Comparison of ENCODE assay signal across 21 cellular contexts in genomic region chr11:35105319-35106063, GRCh38. TPM values are rescaled to one million over a fixed set of nuclear protein-coding genes. Genes with fewer than 3 reads are reported as not detected.
DNase-seq lines count a peak whose midpoint lies in the region; ATAC-seq and TF ChIP-seq lines count a peak whose summit lies in the region.
"Had no signal": no experiment of that assay in that cellular context is flagged by ENCODE, and none has a peak within 500 bp of the region (broad histone marks: within the 10 kb centered on the region; RNA-seq: fewer than 3 reads in every experiment).

No MANE protein-coding gene starts in this region.

- H3K9me3 Mint-ChIP-seq in CD4-positive, CD25-positive, alpha-beta regulatory T cell = peaks cover 0 to 1% (median 0%) of the 10 kb centered on the region in 7 donors
- H3K9me3 Mint-ChIP-seq in effector memory CD8-positive, alpha-beta T cell = no peaks in the 10 kb centered on the region
- no peaks in the 10 kb centered on the region for H3K9me3 Mint-ChIP-seq in naive B cell
- H3K9me3 Mint-ChIP-seq in activated T-helper 17 cell treated with anti-CD3 and anti-CD28 coated beads, Interleukin-2, amount 50 U/mL, for 72 hours = no peaks in the 10 kb centered on the region
- H3K9me3 Mint-ChIP-seq in activated naive CD8-positive, alpha-beta T cell treated with anti-CD3 and anti-CD28 coated beads, Interleukin-2, amount 50 U/mL, for 24 hours = peaks cover 6% of the 10 kb centered on the region
- H3K9me3 Mint-ChIP-seq: memory B cell; T-helper 2 cell treated with Interferon-gamma antibody and Interleukin-4, amounts not matched to agents 5 μg/mL and 100 μg/mL, for 36 hours had no signal

- H3K4me1 ChIP-seq in CD4-positive, CD25-positive, alpha-beta regulatory T cell (ENCODE audit: control insufficient read depth, insufficient read depth, low read length, poor library complexity, severe bottlenecking) = peaks cover 18% of the 10 kb centered on the region
- no peaks in the 10 kb centered on the region for H3K4me1 ChIP-seq in colonic mucosa

- no peaks in the 10 kb centered on the region for H3K27me3 Mint-ChIP-seq in CD4-positive, CD25-positive, alpha-beta regulatory T cell
- no peaks in the 10 kb centered on the region for H3K27me3 Mint-ChIP-seq in effector memory CD8-positive, alpha-beta T cell
- H3K27me3 Mint-ChIP-seq in naive B cell = no peaks in the 10 kb centered on the region
- H3K27me3 Mint-ChIP-seq in activated T-helper 17 cell treated with anti-CD3 and anti-CD28 coated beads, Interleukin-2, amount 50 U/mL, for 72 hours = no peaks in the 10 kb centered on the region
- no peaks in the 10 kb centered on the region for H3K27me3 Mint-ChIP-seq in activated naive CD8-positive, alpha-beta T cell treated with anti-CD3 and anti-CD28 coated beads, Interleukin-2, amount 50 U/mL, for 24 hours
- H3K27me3 Mint-ChIP-seq: memory B cell had no signal

- H3K36me3 ChIP-seq in CD4-positive, CD25-positive, alpha-beta regulatory T cell (ENCODE audit: control insufficient read depth, insufficient read depth, low read length) = no peaks in the 10 kb centered on the region
- H3K36me3 ChIP-seq in colonic mucosa = no peaks in the 10 kb centered on the region
- H3K36me3 ChIP-seq: sigmoid colon, upper lobe of right lung had no signal

- no peak for DNase-seq in CD4-positive, CD25-positive, alpha-beta regulatory T cell
- DNase-seq in OCI-M1 (lab: John Stamatoyannopoulos, UW) = peak; percentile 49
- no peak for DNase-seq in effector memory CD8-positive, alpha-beta T cell
- DNase-seq in naive B cell = no peak
- no peak for DNase-seq in colonic mucosa
- DNase-seq in activated naive CD8-positive, alpha-beta T cell treated with anti-CD3 and anti-CD28 coated beads, Interleukin-2, amount 50 U/mL, for 24 hours = no peak
- DNase-seq: activated CD4-positive, alpha-beta T cell treated with anti-CD3 and anti-CD28 coated beads, Interleukin-2, amount 50 U/mL, for 48 hours; activated T-cell treated with anti-CD3 and anti-CD28 coated beads, Interleukin-2, amount 50 U/mL, for 48 hours; amniotic stem cell; DMS 273 treated with DMSO at 0.1 percent for 48 hours; dorsolateral prefrontal cortex; foreskin melanocyte; NCI-H2081; NCI-H774; sigmoid colon; stimulated activated CD4-positive, alpha-beta T cell treated with anti-CD3 and anti-CD28 coated beads, Interleukin-4, amount 100 ng/mL, for 4 hours; upper lobe of right lung had no signal

- intact Hi-C loops in colonic mucosa (cut with DNase I) = no loop called here

- H3K36me3 Mint-ChIP-seq in CD4-positive, CD25-positive, alpha-beta regulatory T cell = no peaks in the 10 kb centered on the region
- H3K36me3 Mint-ChIP-seq in effector memory CD8-positive, alpha-beta T cell (ENCODE audit: insufficient read depth) = no peaks in the 10 kb centered on the region
- H3K36me3 Mint-ChIP-seq in naive B cell = no peaks in the 10 kb centered on the region
- H3K36me3 Mint-ChIP-seq in activated T-helper 17 cell treated with anti-CD3 and anti-CD28 coated beads, Interleukin-2, amount 50 U/mL, for 72 hours (ENCODE audit: low read depth) = no peaks in the 10 kb centered on the region
- peaks cover 1% of the 10 kb centered on the region for H3K36me3 Mint-ChIP-seq in activated naive CD8-positive, alpha-beta T cell treated with anti-CD3 and anti-CD28 coated beads, Interleukin-2, amount 50 U/mL, for 24 hours (ENCODE audit: low read depth)
- H3K36me3 Mint-ChIP-seq: memory B cell had no signal

- peaks cover 11 to 52% (median 24%) of the 10 kb centered on the region in 4 donors for H3K4me1 Mint-ChIP-seq in CD4-positive, CD25-positive, alpha-beta regulatory T cell
- peaks cover 23 to 35% of the 10 kb centered on the region in 2 donors for H3K4me1 Mint-ChIP-seq in effector memory CD8-positive, alpha-beta T cell (ENCODE audit: low read depth in 2 of 2)
- peaks cover 55 to 58% (median 57%) of the 10 kb centered on the region in 3 donors for H3K4me1 Mint-ChIP-seq in naive B cell
- H3K4me1 Mint-ChIP-seq in activated T-helper 17 cell treated with anti-CD3 and anti-CD28 coated beads, Interleukin-2, amount 50 U/mL, for 72 hours = peaks cover 26% of the 10 kb centered on the region
- peaks cover 36% of the 10 kb centered on the region for H3K4me1 Mint-ChIP-seq in activated naive CD8-positive, alpha-beta T cell treated with anti-CD3 and anti-CD28 coated beads, Interleukin-2, amount 50 U/mL, for 24 hours

- no peak for ATAC-seq in CD4-positive, CD25-positive, alpha-beta regulatory T cell (ENCODE audit: low read depth in 2 of 2)
- peak; percentile 43 for ATAC-seq in effector memory CD8-positive, alpha-beta T cell (replicated peaks)
- ATAC-seq in naive B cell (ENCODE audit: low read depth in 2 of 2) (no peak), GM21825 (IDR thresholded peaks at IDR 0.05; ENCODE audit: unreplicated experiment) (no peak)
- no peak for ATAC-seq in activated T-helper 17 cell treated with anti-CD3 and anti-CD28 coated beads, Interleukin-2, amount 50 U/mL, for 72 hours (replicated peaks)
- no peak for ATAC-seq in activated naive CD8-positive, alpha-beta T cell treated with anti-CD3 and anti-CD28 coated beads, Interleukin-2, amount 50 U/mL, for 24 hours
- ATAC-seq: upper lobe of right lung had no signal

- H3K4me3 ChIP-seq in CD4-positive, CD25-positive, alpha-beta regulatory T cell (ENCODE audit: low read depth, low read length) = no peak overlapping the region
- H3K4me3 ChIP-seq in colonic mucosa = no peak overlapping the region
- H3K4me3 ChIP-seq: dorsolateral prefrontal cortex, sigmoid colon, upper lobe of right lung had no signal

- H3K4me3 Mint-ChIP-seq in CD4-positive, CD25-positive, alpha-beta regulatory T cell = no peak overlapping the region
- H3K4me3 Mint-ChIP-seq in effector memory CD8-positive, alpha-beta T cell = no peak overlapping the region
- H3K4me3 Mint-ChIP-seq in naive B cell = no peak overlapping the region
- H3K4me3 Mint-ChIP-seq in activated T-helper 17 cell treated with anti-CD3 and anti-CD28 coated beads, Interleukin-2, amount 50 U/mL, for 72 hours = no peak overlapping the region
- no peak overlapping the region for H3K4me3 Mint-ChIP-seq in activated naive CD8-positive, alpha-beta T cell treated with anti-CD3 and anti-CD28 coated beads, Interleukin-2, amount 50 U/mL, for 24 hours
- H3K4me3 Mint-ChIP-seq: memory B cell; T-helper 2 cell treated with Interferon-gamma antibody and Interleukin-4, amounts not matched to agents 5 μg/mL and 100 μg/mL, for 36 hours had no signal

- no peak overlapping the region for H3K27ac ChIP-seq in CD4-positive, CD25-positive, alpha-beta regulatory T cell (ENCODE audit: insufficient read depth, low read length, poor library complexity, severe bottlenecking)
- H3K27ac ChIP-seq in colonic mucosa = no peak overlapping the region
- H3K27ac ChIP-seq: dorsolateral prefrontal cortex, upper lobe of right lung had no signal

- TF ChIP-seq CTCF in colonic mucosa (IDR thresholded peaks at IDR 0.05) = no peak

- no peak overlapping the region for H3K9ac ChIP-seq in colonic mucosa (ENCODE audit: low read depth in 2 of 2, low read length in 2 of 2)

- H3K27me3 ChIP-seq in CD4-positive, CD25-positive, alpha-beta regulatory T cell (ENCODE audit: control insufficient read depth, insufficient read depth, low read length) = no peaks in the 10 kb centered on the region
- H3K27me3 ChIP-seq in colonic mucosa = no peaks in the 10 kb centered on the region
- H3K27me3 ChIP-seq: dorsolateral prefrontal cortex, sigmoid colon, upper lobe of right lung had no signal

- peak overlapping the region in 2 of 3 donors; percentile 1 for H3K27ac Mint-ChIP-seq in CD4-positive, CD25-positive, alpha-beta regulatory T cell
- H3K27ac Mint-ChIP-seq in effector memory CD8-positive, alpha-beta T cell = peak overlapping the region; percentile 35 to 60
- peak overlapping the region in 4 of 6 donors; percentile 5 to 92 (median 38) for H3K27ac Mint-ChIP-seq in naive B cell
- no peak overlapping the region for H3K27ac Mint-ChIP-seq in activated T-helper 17 cell treated with anti-CD3 and anti-CD28 coated beads, Interleukin-2, amount 50 U/mL, for 72 hours
- H3K27ac Mint-ChIP-seq in activated naive CD8-positive, alpha-beta T cell treated with anti-CD3 and anti-CD28 coated beads, Interleukin-2, amount 50 U/mL, for 24 hours = no peak overlapping the region
- H3K27ac Mint-ChIP-seq: T-helper 2 cell treated with Interferon-gamma antibody and Interleukin-4, amounts not matched to agents 5 μg/mL and 100 μg/mL, for 36 hours had no signal

- H3K9me3 ChIP-seq in CD4-positive, CD25-positive, alpha-beta regulatory T cell (ENCODE audit: control insufficient read depth in 2 of 2, low read length in 2 of 2) = no peaks in the 10 kb centered on the region
- H3K9me3 ChIP-seq in colonic mucosa = no peaks in the 10 kb centered on the region
- H3K9me3 ChIP-seq: sigmoid colon, upper lobe of right lung had no signal

RNA-seq across cellular contexts. Expression of gene CD44, which starts 33.5 kb away (rescaled TPM):
- total RNA-seq in CD4-positive, CD25-positive, alpha-beta regulatory T cell = 1,181 TPM
- polyA plus RNA-seq in CD4-positive, CD25-positive, alpha-beta regulatory T cell = 100 to 1,000 TPM; 441 to 539 (median 477) TPM
- polyA plus RNA-seq in naive B cell (ENCODE audit: low read depth in 6 of 6) = 100 to 1,000 TPM; 156 to 277 (median 187) TPM
- total RNA-seq in activated T-helper 17 cell treated with anti-CD3 and anti-CD28 coated beads, Interleukin-2, amount 50 U/mL, for 72 hours = 100 to 1,000 TPM; 408 to 664 TPM
- 100 to 1,000 TPM; 152 to 171 TPM for total RNA-seq in colonic mucosa

Comparison
In these comparisons a context has a peak if more than half of its experiments do, and no peak if none do; other contexts are left out.
1. H3K27ac Mint-ChIP-seq: peak in CD4-positive, CD25-positive, alpha-beta regulatory T cell (2 of 3), effector memory CD8-positive, alpha-beta T cell (2 of 2) and naive B cell (4 of 6); none in activated T-helper 17 cell treated with anti-CD3 and anti-CD28 coated beads, Interleukin-2, amount 50 U/mL, for 72 hours (single experiment) and activated naive CD8-positive, alpha-beta T cell treated with anti-CD3 and anti-CD28 coated beads, Interleukin-2, amount 50 U/mL, for 24 hours (single experiment).